9 cellular contexts compared by ENCODE assay signal in the genomic region with DNA sequence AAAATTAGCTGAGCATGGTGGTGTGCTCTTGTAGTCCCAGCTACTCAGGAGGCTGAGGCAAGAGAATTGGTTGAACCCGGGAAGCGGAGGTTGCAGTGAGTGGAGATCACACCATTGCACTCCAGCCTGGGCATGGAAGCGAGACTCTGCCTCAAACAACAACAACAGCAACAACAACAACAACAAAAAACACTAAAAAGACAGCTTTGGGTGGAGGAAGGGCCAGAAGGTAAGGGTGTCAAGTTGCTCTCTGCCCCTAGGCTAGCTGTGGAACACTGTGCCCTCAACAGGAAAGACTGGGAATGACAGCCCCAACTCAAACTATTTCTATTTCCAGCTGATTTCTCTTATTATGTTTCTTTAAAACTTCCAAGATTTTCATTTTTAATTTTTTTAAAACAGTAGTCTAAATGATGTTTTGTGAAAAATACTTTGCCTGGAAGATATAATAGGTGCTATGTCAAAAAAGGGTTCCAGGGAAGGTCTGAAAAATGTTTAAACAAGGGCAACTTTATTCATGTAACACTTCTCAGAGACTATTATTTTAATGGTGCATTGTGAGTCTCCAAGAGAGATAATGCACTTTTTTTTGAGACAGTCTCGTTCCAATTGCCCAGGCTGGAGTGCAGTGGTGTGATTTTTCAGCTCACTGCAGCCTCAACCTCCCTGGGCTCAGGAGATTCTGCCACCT. TPM values are rescaled to one million over a fixed set of nuclear protein-coding genes. Genes with fewer than 3 reads are reported as not detected.
A peak's percentile ranks its signal among the peaks of the same experiment; 100 is the strongest.
DNase-seq lines count a peak whose midpoint lies in the region; ATAC-seq and TF ChIP-seq lines count a peak whose summit lies in the region.
"Had no signal": no experiment of that assay in that cellular context is flagged by ENCODE, and none has a peak within 500 bp of the region (broad histone marks: within the 10 kb centered on the region; RNA-seq: fewer than 3 reads in every experiment).

No MANE protein-coding gene starts in this region.

- no peaks in the 10 kb centered on the region for H3F3A ChIP-seq in PC-3 (ENCODE audit: low read length, unreplicated experiment)

- TF ChIP-seq CTCF in PC-3 (conservative IDR thresholded peaks at IDR 0.05; ENCODE audit: low read depth, low read length) (peak; percentile 71), gastroesophageal sphincter (IDR thresholded peaks at IDR 0.05) (no peak)

- no peak overlapping the region for H3K4me2 ChIP-seq in PC-3 (ENCODE audit: low read length)

- WGBS in gastroesophageal sphincter (ENCODE audit: low coverage in 1 of 2), 2 donors: 89 to 100% methylated on average over 1 to 4 of the region's 4 CpGs

- H3K9me3 ChIP-seq in PC-3 (ENCODE audit: low read length) (no peaks in the 10 kb centered on the region), gastroesophageal sphincter (no peaks in the 10 kb centered on the region)
- H3K9me3 ChIP-seq: upper lobe of left lung had no signal

- intact Hi-C loops in PC-3 (cut with micrococcal nuclease): loop anchor here (10.0 kb wide), 1 partner anchor 1306 kb away; no protein-coding TSS in a partner anchor

- TF ChIP-seq POLR2A in gastroesophageal sphincter (IDR thresholded peaks at IDR 0.05): no peak

- peak; percentile 13 for DNase-seq in A172 (ENCODE audit: low spot score)
- peak; percentile 11 for DNase-seq in GM03348 (ENCODE audit: low spot score)
- peak; percentile 60 for DNase-seq in PC-3
- no peak for DNase-seq in stimulated activated CD4-positive, alpha-beta T cell treated with anti-CD3 and anti-CD28 coated beads, Interleukin-2, amount 100 ng/mL, for 48 hours
- no peak for DNase-seq in SIG-M5 (lab: John Stamatoyannopoulos, UW)
- DNase-seq in inferior parietal cortex (ENCODE audit: extremely low spot score): no peak
- no peak for DNase-seq in MV-4-11 (lab: John Stamatoyannopoulos, UW)
- DNase-seq: upper lobe of left lung had no signal

- no peaks in the 10 kb centered on the region for H3K27me3 ChIP-seq in PC-3 (ENCODE audit: low read length)
- H3K27me3 ChIP-seq in gastroesophageal sphincter: no peaks in the 10 kb centered on the region
- H3K27me3 ChIP-seq: upper lobe of left lung had no signal

- H2AFZ ChIP-seq in PC-3 (ENCODE audit: low read length): no peak overlapping the region

- no peaks in the 10 kb centered on the region for H3K36me3 ChIP-seq in PC-3 (ENCODE audit: low read depth, low read length)
- H3K36me3 ChIP-seq in gastroesophageal sphincter: no peaks in the 10 kb centered on the region
- H3K36me3 ChIP-seq: upper lobe of left lung had no signal

- no peaks in the 10 kb centered on the region for H3K9me2 ChIP-seq in PC-3 (replicated peaks; ENCODE audit: low read length)

- no peak for TF ChIP-seq EP300 in gastroesophageal sphincter (IDR thresholded peaks at IDR 0.05)

- H3K9ac ChIP-seq in PC-3 (ENCODE audit: low read length): no peak overlapping the region

- POLR2A ChIA-PET in PC-3 (lab: Charles Lee; ENCODE audit: unreplicated experiment): no interaction called here

- no TSS peak for BruUV-seq in PC-3 (replicated peaks; lab: Mats Ljungman, UMichigan)

- peaks cover 46% of the 10 kb centered on the region for H4K20me1 ChIP-seq in PC-3 (ENCODE audit: low read length)

- H3K79me2 ChIP-seq in PC-3 (ENCODE audit: low read length): peaks cover 81% of the 10 kb centered on the region

- H3K27ac ChIP-seq in PC-3 (ENCODE audit: low read length) (no peak overlapping the region), gastroesophageal sphincter (peak overlapping the region; percentile 18 to 79 (median 74))

- H3K4me3 ChIP-seq in PC-3 (ENCODE audit: low read length) (no peak overlapping the region), gastroesophageal sphincter (no peak overlapping the region)
- H3K4me3 ChIP-seq: upper lobe of left lung had no signal

- ATAC-seq in PC-3: peak; percentile 63
- ATAC-seq in gastroesophageal sphincter: no peak

- CTCF ChIA-PET in PC-3 (lab: Charles Lee): interaction anchor here (0.6 kb wide), 1 partner anchor 60 kb away, joined by 9 read pairs; no protein-coding TSS in a partner anchor

- H3K4me1 ChIP-seq in PC-3 (ENCODE audit: insufficient read depth, low read length) (no peaks in the 10 kb centered on the region), gastroesophageal sphincter (peaks cover 7 to 59% (median 13%) of the 10 kb centered on the region in 3 donors)

RNA-seq across cellular contexts. Expression of a gene that starts 29.9 kb away (rescaled TPM):
- 58.4 and 79.2 TPM in 2 replicates for total RNA-seq in A172 (2014; rRNA removed; shearing (Covaris generic))
- total RNA-seq in PC-3 (2014; rRNA removed): 125 and 131 TPM in 2 replicates
- total RNA-seq in gastroesophageal sphincter: 100 to 1,000 TPM in 2 of 4 donors, 10 to 100 TPM in 2; 69.1 to 103 (median 88.6) TPM

Comparison
In these comparisons a context has a peak if more than half of its experiments do, and no peak if none do; other contexts are left out.
1. DNase-seq: peak in A172 (single experiment), GM03348 (single experiment) and PC-3 (single experiment); none in stimulated activated CD4-positive, alpha-beta T cell treated with anti-CD3 and anti-CD28 coated beads, Interleukin-2, amount 100 ng/mL, for 48 hours (0 of 2), SIG-M5 (single experiment), inferior parietal cortex (single experiment) and MV-4-11 (single experiment).